ENCODE assay signal across 20 cellular contexts in genomic region chr11:127362754-127363153, GRCh38.
DNase-seq lines count a peak whose midpoint lies in the region; ATAC-seq and TF ChIP-seq lines count a peak whose summit lies in the region.
"Had no signal": no experiment of that assay in that cellular context is flagged by ENCODE, and none has a peak within 500 bp of the region (broad histone marks: within the 10 kb centered on the region; RNA-seq: fewer than 3 reads in every experiment).

No MANE protein-coding gene starts in this region.

- intact Hi-C loops in left colon (cut with DNase I, micrococcal nuclease) = no loop called here

- H2AFZ ChIP-seq in neural progenitor cell (replicated peaks) = peak overlapping the region; percentile 89

- H3K9me3 ChIP-seq in HUES64 (ENCODE audit: insufficient read depth, low read depth, low read length) (0 out of 2 replicates have a peak, but pooled peaks cover 3% of the 10 kb centered on the region), endodermal cell (ENCODE audit: control insufficient read depth, low read length) (peaks cover 9% of the 10 kb centered on the region), neural progenitor cell (ENCODE audit: low read depth) (no peaks in the 10 kb centered on the region)

- H3K36me3 Mint-ChIP-seq in endodermal cell (ENCODE audit: low read depth) (peaks cover 2% of the 10 kb centered on the region), neural progenitor cell (no peaks in the 10 kb centered on the region)
- H3K36me3 Mint-ChIP-seq: CD14-positive monocyte had no signal

- no peaks in the 10 kb centered on the region for H3K4me1 Mint-ChIP-seq in endodermal cell
- H3K4me1 Mint-ChIP-seq in neural progenitor cell = peaks cover 9% of the 10 kb centered on the region
- H3K4me1 Mint-ChIP-seq: CD14-positive monocyte had no signal

- H3K4me2 ChIP-seq in neural progenitor cell = peak overlapping the region; percentile 42

- H3K36me3 ChIP-seq in HUES64 (ENCODE audit: insufficient read depth, low read length) = no peaks in the 10 kb centered on the region
- no peaks in the 10 kb centered on the region for H3K36me3 ChIP-seq in endodermal cell (ENCODE audit: control insufficient read depth, insufficient read depth, low read length)
- H3K36me3 ChIP-seq in neural progenitor cell = no peaks in the 10 kb centered on the region

- DNase-seq in DMS53 treated with DMSO at 0.1 percent for 48 hours (lab: John Stamatoyannopoulos, UW; ENCODE audit: unreplicated experiment) (peak; percentile 72), endodermal cell (no peak), neural progenitor cell (ENCODE audit: low spot score) (no peak), left colon (no peak)
- DNase-seq: AML-193, DMS153, NCI-H1048, NCI-H1436 treated with DMSO at 0.1 percent for 48 hours, NCI-H2081 treated with DMSO at 0.1 percent for 48 hours, NCI-H345, NCI-H774 had no signal

- H3K4me3 ChIP-seq in HUES64 (ENCODE audit: low read length) (peak overlapping the region; percentile 34), endodermal cell (ENCODE audit: low read length) (peak overlapping the region; percentile 33), neural progenitor cell (no peak overlapping the region)
- H3K4me3 ChIP-seq: SK-N-MC had no signal

- no peak overlapping the region for H3K9ac ChIP-seq in HUES64 (ENCODE audit: low read depth, low read length)
- no peak overlapping the region for H3K9ac ChIP-seq in endodermal cell (ENCODE audit: extremely low read depth, low read length, poor library complexity, severe bottlenecking)
- H3K9ac ChIP-seq in neural progenitor cell = no peak overlapping the region

- H3K27me3 Mint-ChIP-seq in endodermal cell (ENCODE audit: insufficient read depth) (no peaks in the 10 kb centered on the region), neural progenitor cell (ENCODE audit: insufficient read depth, low read depth) (no peaks in the 10 kb centered on the region)

- H3F3A ChIP-seq in neural progenitor cell (ENCODE audit: low read depth) = no peaks in the 10 kb centered on the region

- H3K79me2 ChIP-seq in neural progenitor cell (ENCODE audit: low read depth) = no peaks in the 10 kb centered on the region

- H3K4me1 ChIP-seq in HUES64 (ENCODE audit: insufficient read depth, low read length) (peaks cover 5% of the 10 kb centered on the region; the same call in 1 of the 2 replicates), endodermal cell (ENCODE audit: control insufficient read depth, insufficient read depth, low read length) (no peaks in the 10 kb centered on the region), neural progenitor cell (no peaks in the 10 kb centered on the region)

- H3K9me3 Mint-ChIP-seq in endodermal cell (peaks cover 11% of the 10 kb centered on the region), neural progenitor cell (peaks cover 3% of the 10 kb centered on the region)

- no peaks in the 10 kb centered on the region for H3K27me3 ChIP-seq in HUES64 (ENCODE audit: insufficient read depth, low read length)
- no peaks in the 10 kb centered on the region for H3K27me3 ChIP-seq in endodermal cell (ENCODE audit: control insufficient read depth, insufficient read depth, low read length, poor library complexity, severe bottlenecking)
- no peaks in the 10 kb centered on the region for H3K27me3 ChIP-seq in neural progenitor cell

- H3K27ac ChIP-seq in HUES64 (ENCODE audit: low read depth, low read length) = no peak overlapping the region
- H3K27ac ChIP-seq in endodermal cell (ENCODE audit: low read depth, low read length) = no peak overlapping the region
- H3K27ac ChIP-seq in neural progenitor cell = no peak overlapping the region
- H3K27ac ChIP-seq: SK-N-MC had no signal

- 86% methylated on average over 9 of the region's 9 CpGs for WGBS in HUES64
- 92% methylated on average over 8 to 9 of the region's 9 CpGs for WGBS in endodermal cell (ENCODE audit: insufficient coverage in 1 of 2, insufficient read length in 1 of 2), 2 experiments

- TF ChIP-seq CTCF in endodermal cell (conservative IDR thresholded peaks at IDR 0.05) (no peak), neural progenitor cell (IDR thresholded peaks at IDR 0.05) (no peak)

- H3K27ac Mint-ChIP-seq in endodermal cell = peak overlapping the region; percentile 49
- peak overlapping the region; percentile 92 for H3K27ac Mint-ChIP-seq in neural progenitor cell
- H3K27ac Mint-ChIP-seq: CD14-positive monocyte had no signal

- ATAC-seq in left colon (no peak), HG03139 (IDR thresholded peaks at IDR 0.05; ENCODE audit: unreplicated experiment) (no peak), HG03378 (IDR thresholded peaks at IDR 0.05; ENCODE audit: unreplicated experiment) (no peak), HG02759 (IDR thresholded peaks at IDR 0.05; ENCODE audit: unreplicated experiment) (no peak)
- ATAC-seq: HCT116, Panc1, Right ventricle myocardium inferior had no signal

- H4K20me1 ChIP-seq in neural progenitor cell (ENCODE audit: low read depth) = no peaks in the 10 kb centered on the region

- H3K4me3 Mint-ChIP-seq in endodermal cell (peak overlapping the region; percentile 40), neural progenitor cell (no peak overlapping the region)
